2 cellular contexts compared by ENCODE assay signal in the genomic region with DNA sequence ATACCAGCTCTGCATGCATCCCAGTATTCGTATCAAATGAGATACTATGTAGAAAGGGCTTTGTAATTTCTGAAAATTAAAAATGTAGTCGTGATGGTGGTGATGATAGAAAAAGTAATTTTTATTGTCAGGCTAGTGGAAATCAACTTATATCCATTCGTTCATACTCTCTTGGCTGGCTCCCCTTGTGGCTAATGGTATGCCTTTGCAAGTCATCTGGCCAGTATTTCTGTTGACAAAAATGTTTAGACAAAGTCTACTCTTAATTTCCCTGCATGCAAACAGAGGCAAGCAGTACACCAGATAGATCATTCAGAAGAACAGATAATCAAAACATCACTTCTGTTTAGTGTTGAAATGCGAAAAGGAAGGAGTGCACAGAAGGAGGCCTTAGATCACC.
TF ChIP-seq lines count a peak whose summit lies in the region.

No MANE protein-coding gene starts in this region.

TF ChIP-seq in IMR-90, 13 proteins besides CTCF, POLR2A, EP300 and RAD21:
- TF ChIP-seq MXI1 (IDR thresholded peaks at IDR 0.05; ENCODE audit: borderline replicate concordance, low read depth, low read length) (no peak), RCOR1 (IDR thresholded peaks at IDR 0.05; ENCODE audit: insufficient replicate concordance, low read length) (no peak), CHD1 (IDR thresholded peaks at IDR 0.05; ENCODE audit: low read depth, low read length) (no peak), SMC3 (IDR thresholded peaks at IDR 0.05; ENCODE audit: low read depth, low read length) (no peak), RFX5 (IDR thresholded peaks at IDR 0.05; ENCODE audit: low read depth, low read length) (no peak), MAFK (IDR thresholded peaks at IDR 0.05; ENCODE audit: low read depth, low read length) (no peak), NFE2L2 (IDR thresholded peaks at IDR 0.05; ENCODE audit: low read depth, low read length) (no peak), CEBPB (IDR thresholded peaks at IDR 0.05; ENCODE audit: low read depth, low read length) (no peak), BHLHE40 (IDR thresholded peaks at IDR 0.05; ENCODE audit: low read depth, low read length) (no peak), MAZ (IDR thresholded peaks at IDR 0.05; ENCODE audit: borderline replicate concordance, low read depth, low read length) (no peak), FOS (IDR thresholded peaks at IDR 0.05; ENCODE audit: low read depth, low read length) (no peak)
- TF ChIP-seq, protein P1, sequence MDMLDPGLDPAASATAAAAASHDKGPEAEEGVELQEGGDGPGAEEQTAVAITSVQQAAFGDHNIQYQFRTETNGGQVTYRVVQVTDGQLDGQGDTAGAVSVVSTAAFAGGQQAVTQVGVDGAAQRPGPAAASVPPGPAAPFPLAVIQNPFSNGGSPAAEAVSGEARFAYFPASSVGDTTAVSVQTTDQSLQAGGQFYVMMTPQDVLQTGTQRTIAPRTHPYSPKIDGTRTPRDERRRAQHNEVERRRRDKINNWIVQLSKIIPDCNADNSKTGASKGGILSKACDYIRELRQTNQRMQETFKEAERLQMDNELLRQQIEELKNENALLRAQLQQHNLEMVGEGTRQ (IDR thresholded peaks at IDR 0.05; ENCODE audit: low read depth, low read length), result no peak
- TF ChIP-seq, protein P2, sequence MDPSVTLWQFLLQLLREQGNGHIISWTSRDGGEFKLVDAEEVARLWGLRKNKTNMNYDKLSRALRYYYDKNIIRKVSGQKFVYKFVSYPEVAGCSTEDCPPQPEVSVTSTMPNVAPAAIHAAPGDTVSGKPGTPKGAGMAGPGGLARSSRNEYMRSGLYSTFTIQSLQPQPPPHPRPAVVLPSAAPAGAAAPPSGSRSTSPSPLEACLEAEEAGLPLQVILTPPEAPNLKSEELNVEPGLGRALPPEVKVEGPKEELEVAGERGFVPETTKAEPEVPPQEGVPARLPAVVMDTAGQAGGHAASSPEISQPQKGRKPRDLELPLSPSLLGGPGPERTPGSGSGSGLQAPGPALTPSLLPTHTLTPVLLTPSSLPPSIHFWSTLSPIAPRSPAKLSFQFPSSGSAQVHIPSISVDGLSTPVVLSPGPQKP (IDR thresholded peaks at IDR 0.05; ENCODE audit: borderline replicate concordance, low read depth, low read length), result no peak

TF ChIP-seq in H1, 55 proteins besides CTCF, POLR2A, EP300 and RAD21:
- no peak for TF ChIP-seq CHD2 (IDR thresholded peaks at IDR 0.05; ENCODE audit: low read length)
- no peak for TF ChIP-seq CBX5 (IDR thresholded peaks at IDR 0.05; ENCODE audit: low read depth, low read length)
- TF ChIP-seq SRF (IDR thresholded peaks at IDR 0.05; ENCODE audit: low read depth, low read length), result no peak
- TF ChIP-seq SP2 (IDR thresholded peaks at IDR 0.05; ENCODE audit: low read length), result no peak
- TF ChIP-seq ASH2L (IDR thresholded peaks at IDR 0.05; ENCODE audit: low read length), result no peak
- TF ChIP-seq SIN3A (conservative IDR thresholded peaks at IDR 0.05 in 1 of 2, IDR thresholded peaks at IDR 0.05 in 1 of 2; ENCODE audit: low read depth in 1 of 2, low read length in 2 of 2), result no peak
- TF ChIP-seq HDAC2 (IDR thresholded peaks at IDR 0.05; ENCODE audit: borderline replicate concordance in 1 of 2, low read depth in 2 of 2, low read length in 2 of 2), result no peak
- TF ChIP-seq SIRT6 (IDR thresholded peaks at IDR 0.05; ENCODE audit: low read length), result no peak
- no peak for TF ChIP-seq YY1 (IDR thresholded peaks at IDR 0.05; ENCODE audit: low read depth, low read length)
- no peak for TF ChIP-seq TAF7 (optimal IDR thresholded peaks at IDR 0.05; ENCODE audit: borderline replicate concordance, low read depth, low read length)
- TF ChIP-seq TBP (IDR thresholded peaks at IDR 0.05; ENCODE audit: low read depth, low read length), result no peak
- TF ChIP-seq NRF1 (IDR thresholded peaks at IDR 0.05; ENCODE audit: low read depth, low read length), result no peak
- TF ChIP-seq POLR2AphosphoS5 (IDR thresholded peaks at IDR 0.05; ENCODE audit: low read depth, low read length), result no peak
- TF ChIP-seq NANOG (IDR thresholded peaks at IDR 0.05; ENCODE audit: insufficient read depth, low read depth, low read length, poor library complexity, severe bottlenecking), result no peak
- TF ChIP-seq TAF1 (IDR thresholded peaks at IDR 0.05; ENCODE audit: low read depth, low read length), result no peak
- no peak for TF ChIP-seq EZH2 (IDR thresholded peaks at IDR 0.05; ENCODE audit: low read depth, low read length, severe bottlenecking)
- no peak for TF ChIP-seq SUZ12 (IDR thresholded peaks at IDR 0.05; ENCODE audit: low read length)
- TF ChIP-seq FOSL1 (IDR thresholded peaks at IDR 0.05; ENCODE audit: insufficient read depth, low read depth, low read length), result no peak
- TF ChIP-seq CREB1 (IDR thresholded peaks at IDR 0.05), result no peak
TF ChIP-seq in H1: peak in this region for 0.
